Comparison of ENCODE assay signal across 18 cellular contexts in genomic region chr17:50112694-50113093, GRCh38. TPM values are rescaled to one million over a fixed set of nuclear protein-coding genes. Genes with fewer than 3 reads are reported as not detected.
DNase-seq lines count a peak whose midpoint lies in the region; ATAC-seq, FAIRE-seq and TF ChIP-seq lines count a peak whose summit lies in the region.
"Had no signal": no experiment of that assay in that cellular context is flagged by ENCODE, and none has a peak within 500 bp of the region (broad histone marks: within the 10 kb centered on the region; RNA-seq: fewer than 3 reads in every experiment).

No MANE protein-coding gene starts in this region.

- 93% methylated on average over 17 of the region's 17 CpGs for WGBS in HUES64
- 50 to 55% methylated on average over 17 of the region's 17 CpGs for WGBS in esophagus, 2 donors
- WGBS in HepG2 (ENCODE audit: low lambda C conversion rate), result 77% methylated on average over 17 of the region's 17 CpGs
- WGBS in sigmoid colon, 2 donors, result 23 to 87% methylated on average over 17 of the region's 17 CpGs

- no peak for TF ChIP-seq RAD21 in HepG2 (CRISPR knock-in tag; IDR thresholded peaks at IDR 0.05)

- H3K9me3 ChIP-seq in HUES64 (ENCODE audit: insufficient read depth, low read depth, low read length) (no peaks in the 10 kb centered on the region), esophagus (ENCODE audit: control insufficient read depth in 2 of 2, insufficient read depth in 1 of 2, low read depth in 1 of 2, low read length in 1 of 2) (no peaks in the 10 kb centered on the region), HepG2 (ENCODE audit: low read length) (no peaks in the 10 kb centered on the region), sigmoid colon (no peaks in the 10 kb centered on the region)
- H3K9me3 ChIP-seq: colonic mucosa, ovary had no signal

- H3K9ac ChIP-seq in HUES64 (ENCODE audit: low read depth, low read length), result no peak overlapping the region
- peak overlapping the region; percentile 55 for H3K9ac ChIP-seq in HepG2 (ENCODE audit: insufficient read depth, low read depth, low read length)

- no peak for TF ChIP-seq CTCF in HepG2 (CRISPR knock-in tag; IDR thresholded peaks at IDR 0.05)
- TF ChIP-seq CTCF in sigmoid colon (IDR thresholded peaks at IDR 0.05), result peak in 3 of 4 experiments; percentile 18 to 44 (median 28)
- TF ChIP-seq CTCF in GM10266 (IDR thresholded peaks at IDR 0.05; ENCODE audit: control insufficient read depth, insufficient read depth, low read depth, missing control alignments), result no peak

- in situ Hi-C loops in HepG2 (cut with HindIII; ENCODE audit: extremely low pct_ligation_motif_present, low pct_unique_long_range_greater_than_20kb), result no loop called here

- CTCF ChIA-PET in HepG2 (lab: Yijun Ruan, JAX; ENCODE audit: low intra/inter-chr PET ratio, low total read pairs), result no interaction called here

- no peak overlapping the region for H2AFZ ChIP-seq in HepG2 (ENCODE audit: low read length)

- peaks cover 4% of the 10 kb centered on the region for H3K27me3 ChIP-seq in HUES64 (ENCODE audit: insufficient read depth, low read length)
- H3K27me3 ChIP-seq in esophagus (ENCODE audit: control insufficient read depth in 1 of 2, insufficient read depth in 2 of 2, low read length in 2 of 2), result no peaks in the 10 kb centered on the region
- H3K27me3 ChIP-seq in HepG2 (ENCODE audit: control insufficient read depth in 1 of 2, insufficient read depth in 2 of 2, low read length in 2 of 2), result peaks cover 0 to 14% of the 10 kb centered on the region in 2 experiments; a peak in 3 of 5 replicates
- H3K27me3 ChIP-seq in sigmoid colon, result no peaks in the 10 kb centered on the region
- H3K27me3 ChIP-seq: colonic mucosa, ovary had no signal

- peak overlapping the region; percentile 70 for H3K4me2 ChIP-seq in HepG2 (ENCODE audit: low read depth, low read length)

- intact Hi-C loops in HepG2 (cut with micrococcal nuclease; ENCODE audit: unreplicated experiment), result no loop called here
- intact Hi-C loops in sigmoid colon (cut with DNase I), result no loop called here

- H3K4me3 ChIP-seq in HUES64 (ENCODE audit: low read length) (no peak overlapping the region), esophagus (ENCODE audit: low read depth in 1 of 2, low read length in 2 of 2) (no peak overlapping the region), HepG2 (replicated peaks in 1 of 3; ENCODE audit: insufficient read depth in 1 of 3, low read depth in 2 of 3, low read length in 3 of 3) (no peak overlapping the region), sigmoid colon (no peak overlapping the region)
- H3K4me3 ChIP-seq: colonic mucosa, ovary, SK-N-MC had no signal

- no peak for TF ChIP-seq POLR2A in HepG2 (IDR thresholded peaks at IDR 0.05; ENCODE audit: insufficient read depth in 1 of 2, low read depth in 2 of 2, low read length in 2 of 2)
- TF ChIP-seq POLR2A in sigmoid colon (IDR thresholded peaks at IDR 0.05), result no peak

- H3K27ac ChIP-seq in HUES64 (ENCODE audit: low read depth, low read length), result peak overlapping the region; percentile 30; the same call in 1 of the 2 replicates
- H3K27ac ChIP-seq in esophagus (ENCODE audit: low read depth in 2 of 2, low read length in 1 of 2), result peak overlapping the region; percentile 39 to 65
- peak overlapping the region; percentile 46 for H3K27ac ChIP-seq in HepG2 (ENCODE audit: extremely low read length, insufficient read depth, low read length)
- peak overlapping the region; percentile 70 to 87 (median 77) for H3K27ac ChIP-seq in sigmoid colon
- H3K27ac ChIP-seq: SK-N-MC had no signal

- no peaks in the 10 kb centered on the region for H3K79me2 ChIP-seq in HepG2 (ENCODE audit: insufficient read depth, low read length)

- FAIRE-seq in HepG2 (lab: Jason Lieb, UNC), result no peak

- H3K36me3 ChIP-seq in HUES64 (ENCODE audit: insufficient read depth, low read length) (no peaks in the 10 kb centered on the region; the same call in 1 of the 2 replicates), esophagus (ENCODE audit: control insufficient read depth in 2 of 2, insufficient read depth in 2 of 2, low read length in 1 of 2) (peaks cover 5 to 8% of the 10 kb centered on the region in 2 donors), HepG2 (replicated peaks in 1 of 2; ENCODE audit: control insufficient read depth in 1 of 2, insufficient read depth in 2 of 2, low read length in 2 of 2) (no peaks in the 10 kb centered on the region), sigmoid colon (peaks cover 15 to 33% (median 21%) of the 10 kb centered on the region in 4 donors)
- H3K36me3 ChIP-seq: colonic mucosa, ovary had no signal

- POLR2A ChIA-PET in HepG2 (lab: Yijun Ruan, JAX), result interaction anchor here (1.3 to 2.9 kb wide), 5 partner anchors 11 to 226 kb away, joined by 3 to 32 read pairs (median 6); partner anchors contain the start of gene SAMD14

- ATAC-seq in HepG2 (no peak), HG02588 (IDR thresholded peaks at IDR 0.05; ENCODE audit: unreplicated experiment) (no peak), GM19395 (IDR thresholded peaks at IDR 0.05; ENCODE audit: unreplicated experiment) (no peak)
- ATAC-seq: HCT116 had no signal

- TF ChIP-seq EP300 in HepG2 (IDR thresholded peaks at IDR 0.05; ENCODE audit: low read depth in 2 of 2, low read length in 2 of 2), result no peak
- no peak for TF ChIP-seq EP300 in HepG2 (CRISPR knock-in tag; IDR thresholded peaks at IDR 0.05; ENCODE audit: borderline replicate concordance)
- TF ChIP-seq EP300 in sigmoid colon (IDR thresholded peaks at IDR 0.05), result no peak

- no peaks in the 10 kb centered on the region for H4K20me1 ChIP-seq in HepG2 (ENCODE audit: insufficient read depth, low read length)

- DNase-seq in HepG2 (ENCODE audit: low spot score), result no peak
- no peak for DNase-seq in sigmoid colon
- DNase-seq in GM10266 (ENCODE audit: extremely low spot score), result no peak
- no peak for DNase-seq in AML-193 (lab: John Stamatoyannopoulos, UW)
- DNase-seq: ACHN; activated CD4-positive, alpha-beta memory T cell treated with anti-CD3 and anti-CD28 coated beads, Interleukin-2, amount 10 ng/mL, durations not matched to agents 7 days and 5 days; amniotic stem cell; colonic mucosa; KG1; midbrain; OCI-M1 had no signal

- no TSS peak for BruUV-seq in HepG2 (replicated peaks; lab: Mats Ljungman, UMichigan)

- H3K4me1 ChIP-seq in HUES64 (ENCODE audit: insufficient read depth, low read length) (peaks cover 16% of the 10 kb centered on the region), esophagus (ENCODE audit: control insufficient read depth in 2 of 2, insufficient read depth in 2 of 2, low read length in 1 of 2) (peaks cover 4 to 20% of the 10 kb centered on the region in 2 donors), HepG2 (ENCODE audit: insufficient read depth, low read length) (peaks cover 69% of the 10 kb centered on the region), sigmoid colon (peaks cover 0 to 49% (median 40%) of the 10 kb centered on the region in 4 donors)

RNA-seq across cellular contexts. Expression of gene SAMD14, which starts 17.3 kb away (rescaled TPM):
- polyA plus RNA-seq in HUES64 (2013, experiment 1 of 2), result 5.8 TPM
- 6.7 TPM for polyA plus RNA-seq in HUES64 (2013, experiment 2 of 2)
- polyA plus RNA-seq in esophagus, result under 1 TPM; 0.37 to 0.44 TPM
- total RNA-seq in HepG2 (2016; rRNA removed; fragmentation: Illumina TruSeq; extraction: Trizol), result 0.07 TPM in 1 of 2 replicates, not detected in the other
- 0.18 and 0.20 TPM in 2 replicates for total RNA-seq in HepG2 (2016; cell fraction: cytosol; rRNA removed; fragmentation: Illumina TruSeq; extraction: Trizol; ENCODE audit: low read depth)
- total RNA-seq in HepG2 (2016; cell fraction: insoluble cytoplasmic fraction; rRNA removed; fragmentation: Illumina TruSeq; extraction: Trizol), result 0.04 TPM in 1 of 2 replicates, not detected in the other
- total RNA-seq in HepG2 (2016; cell fraction: membrane; rRNA removed; fragmentation: Illumina TruSeq; extraction: Trizol), result 0.09 and 0.14 TPM in 2 replicates
- 0.09 TPM in 2 replicates for total RNA-seq in HepG2 (2016; cell fraction: nucleus; rRNA removed; fragmentation: Illumina TruSeq; extraction: Trizol)
- polyA plus RNA-seq in HepG2 (2011; rRNA removed), result 0.22 TPM in 1 of 2 replicates, not detected in the other
- 0.01 and 0.04 TPM in 2 replicates for polyA plus RNA-seq in HepG2 (2011; cell fraction: cytosol; rRNA removed)
- 0.24 and 0.29 TPM in 2 replicates for polyA plus RNA-seq in HepG2 (2011; cell fraction: nucleus; rRNA removed)
- polyA plus RNA-seq in HepG2 (2012), result 0.08 and 0.11 TPM in 2 replicates
- polyA plus RNA-seq in HepG2 (2016; cell fraction: cytosol; fragmentation: Illumina TruSeq; extraction: Trizol; ENCODE audit: low read depth), result not detected in 2 replicates
- polyA plus RNA-seq in HepG2 (2016; cell fraction: insoluble cytoplasmic fraction; fragmentation: Illumina TruSeq; extraction: Trizol; ENCODE audit: low read depth), result 0.16 TPM in 1 of 2 replicates, not detected in the other
- polyA plus RNA-seq in HepG2 (2016; cell fraction: membrane; fragmentation: Illumina TruSeq; extraction: Trizol; ENCODE audit: low read depth), result 0.19 TPM in 2 replicates
- 0.53 TPM in 1 of 2 replicates, not detected in the other for polyA plus RNA-seq in HepG2 (2016; cell fraction: nucleus; fragmentation: Illumina TruSeq; extraction: Trizol; ENCODE audit: insufficient read depth, low read depth)
- 0.28 and 0.30 TPM in 2 replicates for polyA minus RNA-seq in HepG2 (2011; rRNA and poly(A)+ RNA removed; ENCODE audit: low replicate concordance)
- polyA minus RNA-seq in HepG2 (2011; cell fraction: cytosol; rRNA and poly(A)+ RNA removed), result 0.09 and 0.20 TPM in 2 replicates
- polyA minus RNA-seq in HepG2 (2011; cell fraction: nucleus; rRNA and poly(A)+ RNA removed), result 0.39 and 0.99 TPM in 2 replicates
- 1 to 10 TPM in 1 of 4 donors, under 1 TPM in 3; 0.16 to 2.5 (median 0.63) TPM for total RNA-seq in sigmoid colon
- 1 to 10 TPM in 2 of 3 donors, under 1 TPM in 1; 0.92 to 1.3 (median 1.2) TPM for polyA plus RNA-seq in sigmoid colon

RNA-seq across cellular contexts. Expression of gene PDK2, which starts 17.5 kb away (rescaled TPM):
- polyA plus RNA-seq in HUES64 (2013, experiment 1 of 2), result 12.5 TPM
- polyA plus RNA-seq in HUES64 (2013, experiment 2 of 2), result 15.5 TPM
- polyA plus RNA-seq in esophagus (10 to 100 TPM; 12.1 to 13.5 TPM), HepG2 (2011; rRNA removed) (59.7 and 66.6 TPM in 2 replicates), sigmoid colon (10 to 100 TPM; 23.1 to 56.5 (median 43.9) TPM)
- total RNA-seq in HepG2 (2016; rRNA removed; fragmentation: Illumina TruSeq; extraction: Trizol) (18.5 and 19.2 TPM in 2 replicates), sigmoid colon (10 to 100 TPM; 40.3 to 82.8 (median 45.7) TPM)
- total RNA-seq in HepG2 (2016; cell fraction: cytosol; rRNA removed; fragmentation: Illumina TruSeq; extraction: Trizol; ENCODE audit: low read depth), result 6.4 and 13.9 TPM in 2 replicates
- 16.2 and 19.8 TPM in 2 replicates for total RNA-seq in HepG2 (2016; cell fraction: insoluble cytoplasmic fraction; rRNA removed; fragmentation: Illumina TruSeq; extraction: Trizol)
- 10.9 and 11.9 TPM in 2 replicates for total RNA-seq in HepG2 (2016; cell fraction: membrane; rRNA removed; fragmentation: Illumina TruSeq; extraction: Trizol)
- 10.9 and 12.5 TPM in 2 replicates for total RNA-seq in HepG2 (2016; cell fraction: nucleus; rRNA removed; fragmentation: Illumina TruSeq; extraction: Trizol)
- polyA plus RNA-seq in HepG2 (2011; cell fraction: cytosol; rRNA removed), result 33.2 and 46.3 TPM in 2 replicates
- polyA plus RNA-seq in HepG2 (2011; cell fraction: nucleus; rRNA removed), result 86.5 and 102 TPM in 2 replicates
- polyA plus RNA-seq in HepG2 (2012), result 17.2 and 27.4 TPM in 2 replicates
- 9.3 and 10.8 TPM in 2 replicates for polyA plus RNA-seq in HepG2 (2016; cell fraction: cytosol; fragmentation: Illumina TruSeq; extraction: Trizol; ENCODE audit: low read depth)
- 22.3 and 32.8 TPM in 2 replicates for polyA plus RNA-seq in HepG2 (2016; cell fraction: insoluble cytoplasmic fraction; fragmentation: Illumina TruSeq; extraction: Trizol; ENCODE audit: low read depth)
- polyA plus RNA-seq in HepG2 (2016; cell fraction: membrane; fragmentation: Illumina TruSeq; extraction: Trizol; ENCODE audit: low read depth), result 12.0 and 14.3 TPM in 2 replicates
- polyA plus RNA-seq in HepG2 (2016; cell fraction: nucleus; fragmentation: Illumina TruSeq; extraction: Trizol; ENCODE audit: insufficient read depth, low read depth), result 21.9 and 24.6 TPM in 2 replicates
- polyA minus RNA-seq in HepG2 (2011; rRNA and poly(A)+ RNA removed; ENCODE audit: low replicate concordance), result 111 and 113 TPM in 2 replicates
- 22.7 and 28.5 TPM in 2 replicates for polyA minus RNA-seq in HepG2 (2011; cell fraction: cytosol; rRNA and poly(A)+ RNA removed)
- 44.5 and 48.7 TPM in 2 replicates for polyA minus RNA-seq in HepG2 (2011; cell fraction: nucleus; rRNA and poly(A)+ RNA removed)

RNA-seq across cellular contexts. Expression of gene PPP1R9B, which starts 37.8 kb away (rescaled TPM):
- polyA plus RNA-seq in HUES64 (2013, experiment 1 of 2), result 10.4 TPM
- polyA plus RNA-seq in HUES64 (2013, experiment 2 of 2), result 12.4 TPM
- polyA plus RNA-seq in esophagus (10 to 100 TPM; 15.4 to 31.3 TPM), HepG2 (2011; rRNA removed) (8.7 and 9.4 TPM in 2 replicates), sigmoid colon (10 to 100 TPM in 2 of 3 donors, 1 to 10 TPM in 1; 9.0 to 38.7 (median 10.9) TPM)
- total RNA-seq in HepG2 (2016; rRNA removed; fragmentation: Illumina TruSeq; extraction: Trizol) (11.0 and 15.8 TPM in 2 replicates), sigmoid colon (10 to 100 TPM; 15.3 to 18.8 (median 16.8) TPM)
- 1.3 and 1.6 TPM in 2 replicates for total RNA-seq in HepG2 (2016; cell fraction: cytosol; rRNA removed; fragmentation: Illumina TruSeq; extraction: Trizol; ENCODE audit: low read depth)
- total RNA-seq in HepG2 (2016; cell fraction: insoluble cytoplasmic fraction; rRNA removed; fragmentation: Illumina TruSeq; extraction: Trizol), result 8.3 and 16.2 TPM in 2 replicates
- 7.0 and 7.3 TPM in 2 replicates for total RNA-seq in HepG2 (2016; cell fraction: membrane; rRNA removed; fragmentation: Illumina TruSeq; extraction: Trizol)
- 10.9 and 13.5 TPM in 2 replicates for total RNA-seq in HepG2 (2016; cell fraction: nucleus; rRNA removed; fragmentation: Illumina TruSeq; extraction: Trizol)
- polyA plus RNA-seq in HepG2 (2011; cell fraction: cytosol; rRNA removed), result 7.4 and 9.0 TPM in 2 replicates
- 13.1 and 16.4 TPM in 2 replicates for polyA plus RNA-seq in HepG2 (2011; cell fraction: nucleus; rRNA removed)
- polyA plus RNA-seq in HepG2 (2012), result 9.8 and 11.6 TPM in 2 replicates
- polyA plus RNA-seq in HepG2 (2016; cell fraction: cytosol; fragmentation: Illumina TruSeq; extraction: Trizol; ENCODE audit: low read depth), result 1.2 and 1.4 TPM in 2 replicates
- polyA plus RNA-seq in HepG2 (2016; cell fraction: insoluble cytoplasmic fraction; fragmentation: Illumina TruSeq; extraction: Trizol; ENCODE audit: low read depth), result 14.2 and 17.2 TPM in 2 replicates
- 7.2 TPM in 2 replicates for polyA plus RNA-seq in HepG2 (2016; cell fraction: membrane; fragmentation: Illumina TruSeq; extraction: Trizol; ENCODE audit: low read depth)
- polyA plus RNA-seq in HepG2 (2016; cell fraction: nucleus; fragmentation: Illumina TruSeq; extraction: Trizol; ENCODE audit: insufficient read depth, low read depth), result 35.0 and 35.2 TPM in 2 replicates
- polyA minus RNA-seq in HepG2 (2011; rRNA and poly(A)+ RNA removed; ENCODE audit: low replicate concordance), result 15.4 and 32.3 TPM in 2 replicates
- 7.3 and 11.8 TPM in 2 replicates for polyA minus RNA-seq in HepG2 (2011; cell fraction: cytosol; rRNA and poly(A)+ RNA removed)
- polyA minus RNA-seq in HepG2 (2011; cell fraction: nucleus; rRNA and poly(A)+ RNA removed), result 7.8 and 9.3 TPM in 2 replicates

RNA-seq across cellular contexts. Expression of gene SGCA, which starts 53.1 kb away (rescaled TPM):
- not detected for polyA plus RNA-seq in HUES64 (2013, experiment 1 of 2)
- polyA plus RNA-seq in HUES64 (2013, experiment 2 of 2), result 0.89 TPM
- polyA plus RNA-seq in esophagus (1 to 10 TPM; 7.1 to 10.0 TPM), HepG2 (2011; rRNA removed) (not detected in 2 replicates), sigmoid colon (1 to 10 TPM; 2.5 to 7.2 (median 4.6) TPM)
- total RNA-seq in HepG2 (2016; rRNA removed; fragmentation: Illumina TruSeq; extraction: Trizol) (not detected in 2 replicates), sigmoid colon (10 to 100 TPM; 27.3 to 80.1 (median 56.1) TPM)
- total RNA-seq in HepG2 (2016; cell fraction: cytosol; rRNA removed; fragmentation: Illumina TruSeq; extraction: Trizol; ENCODE audit: low read depth), result not detected in 2 replicates
- total RNA-seq in HepG2 (2016; cell fraction: insoluble cytoplasmic fraction; rRNA removed; fragmentation: Illumina TruSeq; extraction: Trizol), result not detected in 2 replicates
- not detected in 2 replicates for total RNA-seq in HepG2 (2016; cell fraction: membrane; rRNA removed; fragmentation: Illumina TruSeq; extraction: Trizol)
- total RNA-seq in HepG2 (2016; cell fraction: nucleus; rRNA removed; fragmentation: Illumina TruSeq; extraction: Trizol), result not detected in 2 replicates
- not detected in 2 replicates for polyA plus RNA-seq in HepG2 (2011; cell fraction: cytosol; rRNA removed)
- polyA plus RNA-seq in HepG2 (2011; cell fraction: nucleus; rRNA removed), result 0.42 TPM in 1 of 2 replicates, not detected in the other
- polyA plus RNA-seq in HepG2 (2012), result not detected in 2 replicates
- not detected in 2 replicates for polyA plus RNA-seq in HepG2 (2016; cell fraction: cytosol; fragmentation: Illumina TruSeq; extraction: Trizol; ENCODE audit: low read depth)
- polyA plus RNA-seq in HepG2 (2016; cell fraction: insoluble cytoplasmic fraction; fragmentation: Illumina TruSeq; extraction: Trizol; ENCODE audit: low read depth), result not detected in 2 replicates
- polyA plus RNA-seq in HepG2 (2016; cell fraction: membrane; fragmentation: Illumina TruSeq; extraction: Trizol; ENCODE audit: low read depth), result not detected in 2 replicates
- not detected in 2 replicates for polyA plus RNA-seq in HepG2 (2016; cell fraction: nucleus; fragmentation: Illumina TruSeq; extraction: Trizol; ENCODE audit: insufficient read depth, low read depth)
- polyA minus RNA-seq in HepG2 (2011; rRNA and poly(A)+ RNA removed; ENCODE audit: low replicate concordance), result 0.19 TPM in 1 of 2 replicates, not detected in the other
- not detected in 2 replicates for polyA minus RNA-seq in HepG2 (2011; cell fraction: cytosol; rRNA and poly(A)+ RNA removed)
- not detected in 2 replicates for polyA minus RNA-seq in HepG2 (2011; cell fraction: nucleus; rRNA and poly(A)+ RNA removed)

RNA-seq across cellular contexts. Expression of gene ITGA3, which starts 56.8 kb away (rescaled TPM):
- polyA plus RNA-seq in HUES64 (2013, experiment 1 of 2), result 10.5 TPM
- polyA plus RNA-seq in HUES64 (2013, experiment 2 of 2), result 11.7 TPM
- 10 to 100 TPM; 38.3 to 41.8 TPM for polyA plus RNA-seq in esophagus
- total RNA-seq in HepG2 (2016; rRNA removed; fragmentation: Illumina TruSeq; extraction: Trizol), result 0.69 and 0.77 TPM in 2 replicates
- 1.5 and 1.9 TPM in 2 replicates for total RNA-seq in HepG2 (2016; cell fraction: cytosol; rRNA removed; fragmentation: Illumina TruSeq; extraction: Trizol; ENCODE audit: low read depth)
- 0.48 and 1.1 TPM in 2 replicates for total RNA-seq in HepG2 (2016; cell fraction: insoluble cytoplasmic fraction; rRNA removed; fragmentation: Illumina TruSeq; extraction: Trizol)
- 0.28 and 0.62 TPM in 2 replicates for total RNA-seq in HepG2 (2016; cell fraction: membrane; rRNA removed; fragmentation: Illumina TruSeq; extraction: Trizol)
- total RNA-seq in HepG2 (2016; cell fraction: nucleus; rRNA removed; fragmentation: Illumina TruSeq; extraction: Trizol), result 1.3 and 1.8 TPM in 2 replicates
- 0.48 and 0.59 TPM in 2 replicates for polyA plus RNA-seq in HepG2 (2011; rRNA removed)
- polyA plus RNA-seq in HepG2 (2011; cell fraction: cytosol; rRNA removed), result 0.33 and 0.78 TPM in 2 replicates
- 2.6 and 3.3 TPM in 2 replicates for polyA plus RNA-seq in HepG2 (2011; cell fraction: nucleus; rRNA removed)
- 0.27 and 0.32 TPM in 2 replicates for polyA plus RNA-seq in HepG2 (2012)
- 0.51 and 0.57 TPM in 2 replicates for polyA plus RNA-seq in HepG2 (2016; cell fraction: cytosol; fragmentation: Illumina TruSeq; extraction: Trizol; ENCODE audit: low read depth)
- 0.52 and 0.82 TPM in 2 replicates for polyA plus RNA-seq in HepG2 (2016; cell fraction: insoluble cytoplasmic fraction; fragmentation: Illumina TruSeq; extraction: Trizol; ENCODE audit: low read depth)
- 0.30 and 0.48 TPM in 2 replicates for polyA plus RNA-seq in HepG2 (2016; cell fraction: membrane; fragmentation: Illumina TruSeq; extraction: Trizol; ENCODE audit: low read depth)
- 1.3 and 2.2 TPM in 2 replicates for polyA plus RNA-seq in HepG2 (2016; cell fraction: nucleus; fragmentation: Illumina TruSeq; extraction: Trizol; ENCODE audit: insufficient read depth, low read depth)
- polyA minus RNA-seq in HepG2 (2011; rRNA and poly(A)+ RNA removed; ENCODE audit: low replicate concordance), result 1.4 and 198 TPM in 2 replicates
- polyA minus RNA-seq in HepG2 (2011; cell fraction: cytosol; rRNA and poly(A)+ RNA removed), result 2.9 and 6.2 TPM in 2 replicates
- polyA minus RNA-seq in HepG2 (2011; cell fraction: nucleus; rRNA and poly(A)+ RNA removed), result 1.1 and 2.8 TPM in 2 replicates
- total RNA-seq in sigmoid colon, result 10 to 100 TPM; 19.9 to 54.0 (median 39.5) TPM
- polyA plus RNA-seq in sigmoid colon, result 10 to 100 TPM; 15.6 to 85.1 (median 17.1) TPM

Comparison
In these comparisons a context has a peak if more than half of its experiments do, and no peak if none do; other contexts are left out.
1. CTCF ChIP-seq: peak in sigmoid colon (3 of 4); none in HepG2 (single experiment) and GM10266 (single experiment).
2. Peak in every context shown above with its lines, with median percentiles within 50 percentile points of each other: H3K27ac ChIP-seq.